30 cellular contexts compared by ENCODE assay signal in genomic region chr22:19231986-19232385, GRCh38.
"Had no signal": no experiment of that assay in that cellular context is flagged by ENCODE, and none has a peak within 500 bp of the region (broad histone marks: within the 10 kb centered on the region; RNA-seq: fewer than 3 reads in every experiment).

No MANE protein-coding gene starts in this region.

- H3K9me3 ChIP-seq: esophagus muscularis mucosa, gastrocnemius medialis, heart left ventricle had no signal

- H3K4me3 ChIP-seq: esophagus muscularis mucosa, gastrocnemius medialis, heart left ventricle had no signal

- H3K9me3 Mint-ChIP-seq: activated B cell treated with CpG ODN at 0.5 μM for 24 hours; activated CD8-positive, alpha-beta T cell treated with anti-CD3 and anti-CD28 coated beads for 36 hours; activated T-cell treated with anti-CD3 and anti-CD28 coated beads, Interleukin-2, amount 50 U/mL, for 4 hours; activated T-helper 17 cell treated with anti-CD3 and anti-CD28 coated beads, Interleukin-2, amount 50 U/mL, for 72 hours; central memory CD8-positive, alpha-beta T cell; effector memory CD8-positive, alpha-beta T cell had no signal

- H3K4me3 Mint-ChIP-seq: activated B cell treated with CpG ODN at 0.5 μM for 24 hours; activated CD8-positive, alpha-beta T cell treated with anti-CD3 and anti-CD28 coated beads for 36 hours; activated naive CD8-positive, alpha-beta T cell; activated T-cell treated with anti-CD3 and anti-CD28 coated beads, Interleukin-2, amount 50 U/mL, for 4 hours; activated T-helper 17 cell treated with anti-CD3 and anti-CD28 coated beads, Interleukin-2, amount 50 U/mL, for 72 hours; central memory CD8-positive, alpha-beta T cell; effector memory CD8-positive, alpha-beta T cell had no signal

- H3K27ac ChIP-seq: brain microvascular endothelial cell, esophagus muscularis mucosa, foreskin keratinocyte, heart left ventricle, WERI-Rb-1 had no signal

- ATAC-seq: activated CD4-positive, CD25-positive, alpha-beta regulatory T cell treated with anti-CD3 and anti-CD28 coated beads, Interleukin-2, amount 50 U/mL, for 24 hours; activated CD8-positive, alpha-beta T cell treated with anti-CD3 and anti-CD28 coated beads for 36 hours; activated T-cell treated with anti-CD3 and anti-CD28 coated beads, Interleukin-2, amount 50 U/mL, for 4 hours; activated T-helper 17 cell treated with anti-CD3 and anti-CD28 coated beads, Interleukin-2, amount 50 U/mL, for 72 hours; effector memory CD8-positive, alpha-beta T cell; foreskin keratinocyte; gastrocnemius medialis; heart left ventricle had no signal

- H3K4me1 Mint-ChIP-seq: activated B cell treated with CpG ODN at 0.5 μM for 24 hours; activated T-helper 17 cell treated with anti-CD3 and anti-CD28 coated beads, Interleukin-2, amount 50 U/mL, for 72 hours; central memory CD8-positive, alpha-beta T cell had no signal

- DNase-seq: activated B cell treated with CpG ODN at 0.5 μM for 24 hours; activated CD4-positive, alpha-beta T cell treated with anti-CD3 and anti-CD28 coated beads for 48 hours; activated CD4-positive, alpha-beta T cell treated with anti-CD3 and anti-CD28 coated beads, Interleukin-2, amount 50 U/mL, for 1 hour; activated CD4-positive, alpha-beta T cell treated with anti-CD3 and anti-CD28 coated beads, Interleukin-2, amount 50 U/mL, for 48 hours; activated CD8-positive, alpha-beta memory T cell treated with anti-CD3 and anti-CD28 coated beads for 24 hours; activated CD8-positive, alpha-beta T cell treated with anti-CD3 and anti-CD28 coated beads for 36 hours; activated effector memory CD4-positive, alpha-beta T cell treated with Interleukin-2 at 50 U/mL for 16 hours; activated gamma-delta T cell treated with Interleukin-2 at 50 U/mL for 16 hours; activated naive CD4-positive, alpha-beta T cell treated with anti-CD3 and anti-CD28 coated beads, Interleukin-2, amount 50 U/mL, for 16 hours; activated naive CD4-positive, alpha-beta T cell treated with Interleukin-2 at 50 U/mL for 16 hours; activated T-cell treated with anti-CD3 and anti-CD28 coated beads, Interleukin-2, amount 50 U/mL, for 4 hours; amniotic stem cell; anterior cingulate cortex; brain microvascular endothelial cell; cortex of kidney; dermis blood vessel endothelial cell; effector CD4-positive, alpha-beta T cell; effector memory CD8-positive, alpha-beta T cell; erythroblast; foreskin keratinocyte; gastrocnemius medialis; glutamatergic neuron; heart left ventricle; T1000; WERI-Rb-1 had no signal

- H3K27ac Mint-ChIP-seq: activated B cell treated with CpG ODN at 0.5 μM for 24 hours; activated CD8-positive, alpha-beta T cell treated with anti-CD3 and anti-CD28 coated beads for 36 hours; activated naive CD8-positive, alpha-beta T cell; activated T-helper 17 cell treated with anti-CD3 and anti-CD28 coated beads, Interleukin-2, amount 50 U/mL, for 72 hours; effector memory CD8-positive, alpha-beta T cell had no signal
